ENCODE assay signal across 8 cellular contexts in the genomic region with DNA sequence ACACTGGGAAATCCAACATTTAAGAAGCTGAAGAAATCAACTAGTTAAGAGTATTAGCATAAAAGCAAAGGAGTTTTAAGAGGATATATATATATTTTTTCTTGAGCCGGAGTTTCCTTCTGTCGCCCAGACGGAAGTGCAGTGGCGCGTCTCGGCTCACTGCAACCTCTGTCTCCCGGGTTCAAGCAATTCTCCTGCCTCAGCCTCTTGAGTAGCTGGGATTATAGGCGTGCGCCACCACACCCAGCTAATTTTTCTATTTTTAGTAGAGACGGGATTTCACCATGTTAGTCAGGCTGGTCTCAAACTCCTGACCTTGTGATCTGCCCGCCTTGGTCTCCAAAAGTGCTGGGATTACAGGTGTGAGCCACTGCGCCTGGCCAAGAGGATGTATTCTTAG. TPM values are rescaled to one million over a fixed set of nuclear protein-coding genes. Genes with fewer than 3 reads are reported as not detected.
DNase-seq lines count a peak whose midpoint lies in the region; ATAC-seq and TF ChIP-seq lines count a peak whose summit lies in the region.
"Not testable (repeated sequence)": the region's sequence is repeated elsewhere in the genome, so short reads cannot be mapped to it uniquely, and the experiment has no call there.

No MANE protein-coding gene starts in this region.

- H3K27me3 Mint-ChIP-seq in H9 (ENCODE audit: low read depth); activated B cell treated with CpG ODN at 0.5 μM for 24 hours; activated naive CD4-positive, alpha-beta T cell treated with anti-CD3 and anti-CD28 coated beads, Interleukin-2, amount 50 U/mL, for 24 hours; effector memory CD8-positive, alpha-beta T cell; memory B cell: not testable (repeated sequence)

- H3K27ac ChIP-seq in ACC112 (ENCODE audit: low read depth, low read length) (0 out of 2 replicates have a peak overlapping the region, but pooled peaks have one; percentile 83), neutrophil (peak overlapping the region; percentile 51), stomach (peak overlapping the region; percentile 64 to 100 (median 99))
- not testable (repeated sequence) for H3K27ac ChIP-seq in H9 (ENCODE audit: insufficient read length, low read depth, low read length)

- TF ChIP-seq POLR2A in stomach (IDR thresholded peaks at IDR 0.05): not testable (repeated sequence)

- not testable (repeated sequence) for H2AFZ ChIP-seq in ACC112 (ENCODE audit: low read length, unreplicated experiment); H9 (ENCODE audit: low read length)

- not testable (repeated sequence) for H3K9me3 Mint-ChIP-seq in H9; activated B cell treated with CpG ODN at 0.5 μM for 24 hours; activated naive CD4-positive, alpha-beta T cell treated with anti-CD3 and anti-CD28 coated beads, Interleukin-2, amount 50 U/mL, for 24 hours; effector memory CD8-positive, alpha-beta T cell; memory B cell

- H4K8ac ChIP-seq in H9 (replicated peaks; ENCODE audit: insufficient read length, low read depth, low read length): not testable (repeated sequence)

- peaks cover 54 to 60% of the 10 kb centered on the region in 2 experiments for H3K4me1 Mint-ChIP-seq in H9
- H3K4me1 Mint-ChIP-seq in activated B cell treated with CpG ODN at 0.5 μM for 24 hours: peaks cover 90% of the 10 kb centered on the region
- H3K4me1 Mint-ChIP-seq in activated naive CD4-positive, alpha-beta T cell treated with anti-CD3 and anti-CD28 coated beads, Interleukin-2, amount 50 U/mL, for 24 hours: peaks cover 91% of the 10 kb centered on the region
- peaks cover 50 to 83% of the 10 kb centered on the region in 2 donors for H3K4me1 Mint-ChIP-seq in effector memory CD8-positive, alpha-beta T cell (ENCODE audit: low read depth in 2 of 2)
- peaks cover 47% of the 10 kb centered on the region for H3K4me1 Mint-ChIP-seq in memory B cell

- H3K4ac ChIP-seq in H9 (ENCODE audit: low read depth, low read length): not testable (repeated sequence)

- no CpG with 5 or more reads among the region's 12 CpGs for WGBS in H9 (ENCODE audit: extremely low coverage, insufficient read length, low lambda C conversion rate)
- 84 to 95% (median 87%) methylated on average over 12 of the region's 12 CpGs for WGBS in stomach, 5 donors

- H3K23me2 ChIP-seq in H9 (ENCODE audit: insufficient read length, low read depth, low read length, poor library complexity, severe bottlenecking): not testable (repeated sequence)

- not testable (repeated sequence) for H2BK20ac ChIP-seq in H9 (ENCODE audit: low read depth, low read length, poor library complexity, severe bottlenecking)

- not testable (repeated sequence) for TF ChIP-seq CTCF in H9 (conservative IDR thresholded peaks at IDR 0.05); activated B cell treated with CpG ODN at 0.5 μM for 24 hours (IDR thresholded peaks at IDR 0.05); neutrophil (IDR thresholded peaks at IDR 0.05); stomach (IDR thresholded peaks at IDR 0.05)

- not testable (repeated sequence) for H4K20me1 ChIP-seq in H9 (ENCODE audit: control insufficient read depth, insufficient read depth, insufficient read length)

- H2BK15ac ChIP-seq in H9 (ENCODE audit: low read depth, low read length): not testable (repeated sequence)

- not testable (repeated sequence) for H3K14ac ChIP-seq in H9 (ENCODE audit: insufficient read depth, low read length)

- H3K79me1 ChIP-seq in H9 (ENCODE audit: insufficient read depth, low read depth, low read length, poor library complexity, severe bottlenecking): not testable (repeated sequence)

- H3K79me2 ChIP-seq in ACC112 (ENCODE audit: control insufficient read depth, insufficient read depth, low read length, unreplicated experiment) (peaks cover 98% of the 10 kb centered on the region), H9 (ENCODE audit: insufficient read depth, low read length) (peaks cover 68% of the 10 kb centered on the region)

- not testable (repeated sequence) for H3K4me2 ChIP-seq in H9 (ENCODE audit: insufficient read depth, insufficient read length, low read length)

- H3K56ac ChIP-seq in H9 (ENCODE audit: insufficient read length, low read depth, low read length): not testable (repeated sequence)

- not testable (repeated sequence) for H2BK120ac ChIP-seq in H9 (ENCODE audit: low read depth, low read length, poor library complexity, severe bottlenecking)

- H3K9me3 ChIP-seq in H9 (ENCODE audit: control insufficient read depth, low read depth, low read length); neutrophil; stomach: not testable (repeated sequence)

- peak overlapping the region in 2 of 3 experiments; percentile 36 to 81; a peak in 3 of 7 replicates for H3K27ac Mint-ChIP-seq in H9
- H3K27ac Mint-ChIP-seq in activated B cell treated with CpG ODN at 0.5 μM for 24 hours: peak overlapping the region; percentile 70
- peak overlapping the region; percentile 42 for H3K27ac Mint-ChIP-seq in activated naive CD4-positive, alpha-beta T cell treated with anti-CD3 and anti-CD28 coated beads, Interleukin-2, amount 50 U/mL, for 24 hours
- H3K27ac Mint-ChIP-seq in effector memory CD8-positive, alpha-beta T cell: peak overlapping the region in 1 of 2 donors; percentile 79
- H3K27ac Mint-ChIP-seq in memory B cell: peak overlapping the region; percentile 85

- H4K5ac ChIP-seq in H9 (ENCODE audit: insufficient read length, low read depth, low read length): not testable (repeated sequence)

- H2BK12ac ChIP-seq in H9 (ENCODE audit: insufficient read length, low read depth, low read length): not testable (repeated sequence)

- peaks cover 9 to 28% (median 26%) of the 10 kb centered on the region in 3 experiments; a peak in 6 of 7 replicates for H3K36me3 Mint-ChIP-seq in H9 (ENCODE audit: insufficient read depth in 1 of 3, low read depth in 3 of 3)
- peaks cover 70% of the 10 kb centered on the region for H3K36me3 Mint-ChIP-seq in activated B cell treated with CpG ODN at 0.5 μM for 24 hours (ENCODE audit: low read depth)
- peaks cover 12% of the 10 kb centered on the region for H3K36me3 Mint-ChIP-seq in activated naive CD4-positive, alpha-beta T cell treated with anti-CD3 and anti-CD28 coated beads, Interleukin-2, amount 50 U/mL, for 24 hours
- H3K36me3 Mint-ChIP-seq in effector memory CD8-positive, alpha-beta T cell (ENCODE audit: insufficient read depth): peaks cover 40% of the 10 kb centered on the region
- H3K36me3 Mint-ChIP-seq in memory B cell: peaks cover 27% of the 10 kb centered on the region

- peaks cover 63% of the 10 kb centered on the region for H3K4me1 ChIP-seq in ACC112 (ENCODE audit: control insufficient read depth, insufficient read depth, low read length, unreplicated experiment)
- H3K4me1 ChIP-seq in H9 (ENCODE audit: insufficient read depth, low read length): not testable (repeated sequence)
- peaks cover 39 to 69% of the 10 kb centered on the region in 2 experiments for H3K4me1 ChIP-seq in neutrophil (ENCODE audit: control insufficient read depth in 1 of 2, insufficient read depth in 1 of 2, low read depth in 1 of 2, low read length in 1 of 2)
- peaks cover 0 to 87% (median 43%) of the 10 kb centered on the region in 4 donors for H3K4me1 ChIP-seq in stomach

- not testable (repeated sequence) for H2AK5ac ChIP-seq in H9 (ENCODE audit: insufficient read length, low read length)

- ATAC-seq in activated B cell treated with CpG ODN at 0.5 μM for 24 hours (ENCODE audit: low read depth); effector memory CD8-positive, alpha-beta T cell (replicated peaks); memory B cell (ENCODE audit: low read depth): not testable (repeated sequence)

- CTCF ChIA-PET in activated B cell treated with CpG ODN at 0.5 μM for 24 hours (lab: Charles Lee): interaction anchor here (8.4 kb wide), 1 partner anchor 22 kb away, joined by 67 read pairs; no protein-coding TSS in a partner anchor

- DNase-seq in H9; activated B cell treated with CpG ODN at 0.5 μM for 24 hours; effector memory CD8-positive, alpha-beta T cell; memory B cell (ENCODE audit: low spot score in 2 of 2); stomach: not testable (repeated sequence)

- H2BK5ac ChIP-seq in H9 (ENCODE audit: insufficient read length, low read length): not testable (repeated sequence)

- not testable (repeated sequence) for H3K9ac ChIP-seq in H9 (ENCODE audit: extremely low read depth, insufficient read length, low read length)

- not testable (repeated sequence) for H3K4me3 ChIP-seq in ACC112 (ENCODE audit: low read depth, low read length); neutrophil (ENCODE audit: low read depth in 1 of 2, low read length in 1 of 2)
- H3K4me3 ChIP-seq in stomach: peak overlapping the region in 1 of 4 donors; percentile 3

- not testable (repeated sequence) for TF ChIP-seq EP300 in stomach (IDR thresholded peaks at IDR 0.05)

- H3K18ac ChIP-seq in H9 (ENCODE audit: insufficient read length, low read depth, low read length): not testable (repeated sequence)

- H3K36me3 ChIP-seq in ACC112 (ENCODE audit: insufficient read depth, low read length): peaks cover 18% of the 10 kb centered on the region; the same call in 1 of the 2 replicates
- not testable (repeated sequence) for H3K36me3 ChIP-seq in neutrophil
- peaks cover 0 to 11% (median 0%) of the 10 kb centered on the region in 4 donors for H3K36me3 ChIP-seq in stomach

- H4K91ac ChIP-seq in H9 (ENCODE audit: insufficient read length, low read depth, low read length): not testable (repeated sequence)

- H3T11ph ChIP-seq in H9 (ENCODE audit: low read length): not testable (repeated sequence)

- not testable (repeated sequence) for H3K23ac ChIP-seq in H9 (ENCODE audit: insufficient read length, low read depth, low read length)

- not testable (repeated sequence) for H3K4me3 Mint-ChIP-seq in H9, memory B cell
- H3K4me3 Mint-ChIP-seq in activated B cell treated with CpG ODN at 0.5 μM for 24 hours: peak overlapping the region; percentile 17
- H3K4me3 Mint-ChIP-seq in activated naive CD4-positive, alpha-beta T cell treated with anti-CD3 and anti-CD28 coated beads, Interleukin-2, amount 50 U/mL, for 24 hours: peak overlapping the region; percentile 15
- peak overlapping the region; percentile 53 to 63 for H3K4me3 Mint-ChIP-seq in effector memory CD8-positive, alpha-beta T cell

- intact Hi-C loops in activated B cell treated with CpG ODN at 0.5 μM for 24 hours (cut with micrococcal nuclease); stomach (cut with DNase I; ENCODE audit: low total_unique reads): not testable (repeated sequence)

- POLR2A ChIA-PET in activated B cell treated with CpG ODN at 0.5 μM for 24 hours (lab: Charles Lee): interaction anchor here (14.0 kb wide), 1 partner anchor 19 kb away, joined by 545 read pairs; no protein-coding TSS in a partner anchor

- not testable (repeated sequence) for H3K27me3 ChIP-seq in ACC112 (ENCODE audit: insufficient read depth, low read length); H9 (ENCODE audit: insufficient read depth, low read length); neutrophil; stomach

RNA-seq across cellular contexts. Expression of a gene that starts 8.5 kb away (rescaled TPM):
- total RNA-seq in H9 (2021) (34.2 and 38.2 TPM in 2 replicates), activated B cell treated with CpG ODN at 0.5 μM for 24 hours (164 and 183 TPM in 2 replicates), stomach (100 to 1,000 TPM in 2 of 5 donors, 10 to 100 TPM in 3; 64.8 to 330 (median 93.9) TPM)
- polyA plus RNA-seq in stomach: 10 to 100 TPM in 2 of 3 donors, 1 to 10 TPM in 1; 9.4 to 12.5 (median 11.9) TPM
